In the genomic region with DNA sequence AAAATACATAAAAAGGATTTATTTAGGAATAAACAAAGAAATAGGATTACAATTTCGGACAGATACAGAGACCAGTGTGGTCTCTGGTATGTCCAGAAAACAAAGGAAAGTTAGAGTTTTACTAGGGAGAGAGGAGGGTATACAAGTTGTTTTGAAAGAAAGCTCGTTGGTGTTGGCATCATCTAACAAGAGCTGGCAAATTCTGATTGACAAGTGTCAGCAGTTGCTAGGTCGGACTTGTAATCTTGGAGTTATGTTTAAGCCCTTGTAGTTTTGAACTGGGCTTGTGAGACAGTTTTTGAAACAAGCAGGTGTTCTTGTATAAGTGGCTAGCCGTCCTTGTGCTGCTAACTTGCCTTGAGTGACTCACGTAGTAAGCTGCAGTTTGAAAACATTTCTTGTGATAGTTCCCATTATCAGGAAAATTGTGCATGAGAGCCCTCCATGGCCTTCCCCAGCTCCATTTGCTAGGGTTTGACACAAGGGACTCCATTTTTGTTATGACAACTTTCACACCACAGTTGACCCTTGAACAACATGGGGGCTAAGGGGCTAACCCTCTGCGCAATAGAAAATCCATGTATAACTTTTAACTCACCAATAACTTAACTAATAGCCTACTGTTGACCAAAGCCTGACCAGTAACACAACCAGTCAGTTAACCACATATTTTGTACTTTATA, we compare ENCODE assay signal across 30 cellular contexts.
"Had no signal": no experiment of that assay in that cellular context is flagged by ENCODE, and none has a peak within 500 bp of the region (broad histone marks: within the 10 kb centered on the region; RNA-seq: fewer than 3 reads in every experiment).

No MANE protein-coding gene starts in this region.

- FAIRE-seq: endothelial cell of umbilical vein, small intestine had no signal

- H3K4me3 Mint-ChIP-seq: activated CD4-positive, alpha-beta memory T cell treated with anti-CD3 and anti-CD28 coated beads for 36 hours; activated CD4-positive, alpha-beta T cell treated with anti-CD3 and anti-CD28 coated beads, Interleukin-2, amount 10 ng/mL, durations not matched to agents 24 days and 14 days; activated naive CD4-positive, alpha-beta T cell treated with anti-CD3 and anti-CD28 coated beads, Interleukin-2, amount 10 ng/mL, durations not matched to agents 7 days and 5 days; activated naive CD8-positive, alpha-beta T cell treated with anti-CD3 and anti-CD28 coated beads, Interleukin-2, amount 10 ng/mL, durations not matched to agents 7 days and 5 days; immature natural killer cell; nephron; stimulated activated effector memory CD8-positive, alpha-beta T cell treated with anti-CD3 and anti-CD28 coated beads, Interleukin-12 subunit alpha, Interleukin-12 subunit beta, amount 100 ng/mL, for 72 hours; stimulated activated naive CD8-positive, alpha-beta T cell treated with anti-CD3 and anti-CD28 coated beads, Interleukin-15, Interleukin-2, amounts not matched to agents 100 ng/mL and 50 ng/mL, for 24 hours had no signal

- H3K4me3 ChIP-seq: ascending aorta, gastroesophageal sphincter, lung, mucosa of descending colon, thyroid gland, upper lobe of right lung had no signal

- H3K27me3 ChIP-seq: ascending aorta, brain microvascular endothelial cell, gastroesophageal sphincter, thyroid gland, upper lobe of right lung had no signal

- H3K36me3 ChIP-seq: ascending aorta, brain microvascular endothelial cell, gastroesophageal sphincter, neutrophil, thyroid gland, upper lobe of right lung had no signal

- H3K27ac ChIP-seq: ascending aorta, brain microvascular endothelial cell, gastroesophageal sphincter, neutrophil, thyroid gland, upper lobe of right lung had no signal

- H3K4me1 Mint-ChIP-seq: activated CD4-positive, alpha-beta T cell treated with anti-CD3 and anti-CD28 coated beads, Interleukin-2, amount 10 ng/mL, durations not matched to agents 24 days and 14 days; activated naive CD4-positive, alpha-beta T cell treated with anti-CD3 and anti-CD28 coated beads, Interleukin-2, amount 10 ng/mL, durations not matched to agents 7 days and 5 days; activated naive CD8-positive, alpha-beta T cell treated with anti-CD3 and anti-CD28 coated beads, Interleukin-2, amount 10 ng/mL, durations not matched to agents 7 days and 5 days; immature natural killer cell; stimulated activated effector memory CD8-positive, alpha-beta T cell treated with anti-CD3 and anti-CD28 coated beads, Interleukin-12 subunit alpha, Interleukin-12 subunit beta, amount 100 ng/mL, for 72 hours had no signal

- H3K9me3 ChIP-seq: ascending aorta, gastroesophageal sphincter, mucosa of descending colon, neutrophil, thyroid gland, upper lobe of right lung had no signal

- DNase-seq: activated CD4-positive, alpha-beta memory T cell treated with anti-CD3 and anti-CD28 coated beads for 36 hours; activated CD4-positive, alpha-beta T cell treated with anti-CD3 and anti-CD28 coated beads, Interleukin-2, amount 10 ng/mL, durations not matched to agents 24 days and 14 days; activated CD4-positive, CD25-positive, alpha-beta regulatory T cell treated with anti-CD3 and anti-CD28 coated beads, Interleukin-2, amount 50 U/mL, for 72 hours; activated CD8-positive, alpha-beta memory T cell treated with anti-CD3 and anti-CD28 coated beads, Interleukin-2, amount 50 U/mL, for 4 hours; activated gamma-delta T cell; activated naive CD4-positive, alpha-beta T cell treated with anti-CD3 and anti-CD28 coated beads, Interleukin-2, amount 10 ng/mL, durations not matched to agents 7 days and 5 days; activated naive CD8-positive, alpha-beta T cell treated with anti-CD3 and anti-CD28 coated beads, Interleukin-2, amount 10 ng/mL, durations not matched to agents 7 days and 5 days; activated T-cell treated with anti-CD3 and anti-CD28 coated beads, Interleukin-2, amount 50 U/mL, for 1 hour; brain microvascular endothelial cell; central memory CD4-positive, alpha-beta T cell; hypothalamus; immature natural killer cell; mucosa of descending colon; stimulated activated CD4-positive, alpha-beta T cell treated with anti-CD3 and anti-CD28 coated beads, Interleukin-4, amount 100 ng/mL, for 24 hours; substantia nigra; T-helper 2 cell; thyroid gland; upper lobe of right lung had no signal

- H3K27ac Mint-ChIP-seq: activated CD4-positive, alpha-beta memory T cell treated with anti-CD3 and anti-CD28 coated beads for 36 hours; activated CD4-positive, alpha-beta T cell treated with anti-CD3 and anti-CD28 coated beads, Interleukin-2, amount 10 ng/mL, durations not matched to agents 24 days and 14 days; activated naive CD4-positive, alpha-beta T cell treated with anti-CD3 and anti-CD28 coated beads, Interleukin-2, amount 10 ng/mL, durations not matched to agents 7 days and 5 days; activated naive CD8-positive, alpha-beta T cell treated with anti-CD3 and anti-CD28 coated beads, Interleukin-2, amount 10 ng/mL, durations not matched to agents 7 days and 5 days; immature natural killer cell; nephron; progenitor cell of endocrine pancreas; stimulated activated effector memory CD8-positive, alpha-beta T cell treated with anti-CD3 and anti-CD28 coated beads, Interleukin-12 subunit alpha, Interleukin-12 subunit beta, amount 100 ng/mL, for 72 hours; stimulated activated naive CD8-positive, alpha-beta T cell treated with anti-CD3 and anti-CD28 coated beads, Interleukin-15, Interleukin-2, amounts not matched to agents 100 ng/mL and 50 ng/mL, for 24 hours had no signal

- H3K27me3 Mint-ChIP-seq: activated CD4-positive, alpha-beta T cell treated with anti-CD3 and anti-CD28 coated beads, Interleukin-2, amount 10 ng/mL, durations not matched to agents 24 days and 14 days; activated naive CD8-positive, alpha-beta T cell treated with anti-CD3 and anti-CD28 coated beads, Interleukin-2, amount 10 ng/mL, durations not matched to agents 7 days and 5 days had no signal

- H3K4me1 ChIP-seq: ascending aorta, gastroesophageal sphincter, thyroid gland, upper lobe of right lung had no signal

- H3K9me3 Mint-ChIP-seq: activated CD4-positive, alpha-beta memory T cell treated with anti-CD3 and anti-CD28 coated beads for 36 hours; activated CD4-positive, alpha-beta T cell treated with anti-CD3 and anti-CD28 coated beads, Interleukin-2, amount 10 ng/mL, durations not matched to agents 24 days and 14 days; activated naive CD4-positive, alpha-beta T cell treated with anti-CD3 and anti-CD28 coated beads, Interleukin-2, amount 10 ng/mL, durations not matched to agents 7 days and 5 days; activated naive CD8-positive, alpha-beta T cell treated with anti-CD3 and anti-CD28 coated beads, Interleukin-2, amount 10 ng/mL, durations not matched to agents 7 days and 5 days; immature natural killer cell; nephron; stimulated activated effector memory CD8-positive, alpha-beta T cell treated with anti-CD3 and anti-CD28 coated beads, Interleukin-12 subunit alpha, Interleukin-12 subunit beta, amount 100 ng/mL, for 72 hours; stimulated activated naive CD8-positive, alpha-beta T cell treated with anti-CD3 and anti-CD28 coated beads, Interleukin-15, Interleukin-2, amounts not matched to agents 100 ng/mL and 50 ng/mL, for 24 hours had no signal

- ATAC-seq: gastroesophageal sphincter; left lobe of liver; mucosa of descending colon; sciatic nerve; stimulated activated effector memory CD8-positive, alpha-beta T cell treated with anti-CD3 and anti-CD28 coated beads, Interleukin-12 subunit alpha, Interleukin-12 subunit beta, amount 100 ng/mL, for 72 hours; upper lobe of right lung had no signal
